In the genomic region with DNA sequence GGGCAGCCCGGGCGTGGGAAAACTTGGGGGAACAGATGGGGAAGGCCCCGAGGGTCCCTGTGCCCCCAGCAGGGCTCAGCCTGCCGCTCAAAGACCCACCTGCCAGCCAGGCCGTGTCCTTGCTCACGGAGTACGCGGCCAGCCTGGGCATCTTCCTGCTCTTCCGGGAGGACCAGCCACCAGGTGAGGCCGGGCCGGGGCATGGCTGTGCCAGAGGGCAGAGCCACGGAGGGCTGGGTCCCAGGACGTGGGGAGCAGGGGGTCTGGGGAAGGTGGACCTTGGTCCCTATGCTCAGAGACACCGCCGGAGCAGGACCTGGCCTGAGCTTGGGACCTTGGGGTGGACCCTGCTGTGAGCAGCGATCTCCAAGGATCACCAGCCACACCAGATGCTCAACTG, we compare ENCODE assay signal across 18 cellular contexts. TPM values are rescaled to one million over a fixed set of nuclear protein-coding genes. Genes with fewer than 3 reads are reported as not detected.
DNase-seq lines count a peak whose midpoint lies in the region; ATAC-seq, FAIRE-seq and TF ChIP-seq lines count a peak whose summit lies in the region.
"Had no signal": no experiment of that assay in that cellular context is flagged by ENCODE, and none has a peak within 500 bp of the region (broad histone marks: within the 10 kb centered on the region; RNA-seq: fewer than 3 reads in every experiment).

No MANE protein-coding gene starts in this region.

- H3K79me1 ChIP-seq in H1 (ENCODE audit: low read depth, low read length) (no peaks in the 10 kb centered on the region), trophoblast cell (ENCODE audit: low read length) (peaks cover 3% of the 10 kb centered on the region)

- 99% methylated on average over 12 of the region's 16 CpGs; no CpG with 5 or more reads in 1 of the 2 experiments for WGBS in H1 (ENCODE audit: extremely low coverage in 1 of 2, insufficient coverage in 1 of 2, insufficient read length in 1 of 2, insufficient replicate concordance in 2 of 2, low coverage in 1 of 2, low lambda C conversion rate in 2 of 2, missing lambda C conversion rate in 1 of 2), 2 experiments
- no CpG with 5 or more reads among the region's 16 CpGs for WGBS in trophoblast cell (ENCODE audit: extremely low coverage, insufficient coverage, insufficient read length)

- H3K27me3 ChIP-seq in H1 (replicated peaks in 1 of 4; ENCODE audit: control insufficient read depth in 3 of 4, extremely low read depth in 1 of 4, insufficient read depth in 3 of 4, low read length in 3 of 4) (no peaks in the 10 kb centered on the region), trophoblast cell (ENCODE audit: insufficient read depth, low read length) (no peaks in the 10 kb centered on the region)
- H3K27me3 ChIP-seq: BLaER1 had no signal

- no peak overlapping the region for H3K4me3 Mint-ChIP-seq in MCF 10A (ENCODE audit: unreplicated experiment)
- H3K4me3 Mint-ChIP-seq: CD4-positive, CD25-positive, alpha-beta regulatory T cell; CD8-positive, alpha-beta T cell; H9 had no signal

- H2AK5ac ChIP-seq in H1 (ENCODE audit: low read depth, low read length) = no peak overlapping the region
- H2AK5ac ChIP-seq in trophoblast cell (ENCODE audit: low read length) = no peak overlapping the region

- H3K18ac ChIP-seq in H1 (ENCODE audit: extremely low read depth, low read length) (no peak overlapping the region), trophoblast cell (ENCODE audit: low read length) (no peak overlapping the region)

- DNase-seq in H1 (ENCODE audit: low read depth in 1 of 2, low spot score in 2 of 2) (no peak), kidney (peak; percentile 75), trophoblast cell (no peak), MCF 10A (ENCODE audit: unreplicated experiment) (no peak)
- DNase-seq: CD4-positive, CD25-positive, alpha-beta regulatory T cell; CD8-positive, alpha-beta T cell; DMS153 had no signal

- intact Hi-C loops in kidney (cut with DNase I) (no loop called here), MCF 10A (cut with micrococcal nuclease) (no loop called here)

- TF ChIP-seq RAD21 in H1 (IDR thresholded peaks at IDR 0.05 in 1 of 2, conservative IDR thresholded peaks at IDR 0.05 in 1 of 2; ENCODE audit: low read depth in 2 of 2, low read length in 2 of 2) = no peak

- H2BK15ac ChIP-seq in H1 (ENCODE audit: low read length) = no peak overlapping the region

- no peak overlapping the region for H3K23ac ChIP-seq in H1 (ENCODE audit: insufficient read length)
- no peak overlapping the region for H3K23ac ChIP-seq in trophoblast cell (ENCODE audit: low read length)

- H3K36me3 ChIP-seq in H1 (ENCODE audit: control insufficient read depth in 2 of 4, insufficient read depth in 4 of 4, low read length in 3 of 4) (no peaks in the 10 kb centered on the region), kidney (ENCODE audit: control insufficient read depth in 1 of 2, insufficient read depth in 2 of 2, low read length in 2 of 2) (no peaks in the 10 kb centered on the region), trophoblast cell (ENCODE audit: control insufficient read depth in 1 of 2, insufficient read depth in 2 of 2, low read length in 2 of 2) (no peaks in the 10 kb centered on the region)
- H3K36me3 ChIP-seq: BLaER1 had no signal

- ATAC-seq in HG02763 (IDR thresholded peaks at IDR 0.05; ENCODE audit: unreplicated experiment) = no peak
- no peak for ATAC-seq in HG03196 (IDR thresholded peaks at IDR 0.05; ENCODE audit: unreplicated experiment)
- ATAC-seq: CD8-positive, alpha-beta T cell had no signal

- H2AFZ ChIP-seq in H1 (ENCODE audit: low read length) (no peak overlapping the region), trophoblast cell (ENCODE audit: insufficient read depth, low read length, poor library complexity) (no peak overlapping the region)

- no peak overlapping the region for H4K5ac ChIP-seq in H1 (ENCODE audit: insufficient read length, low read depth, low read length)

- no peak for TF ChIP-seq POLR2A in H1 (IDR thresholded peaks at IDR 0.05; ENCODE audit: control extremely low read depth in 1 of 2, low read depth in 2 of 2, low read length in 2 of 2)

- H4K12ac ChIP-seq in trophoblast cell (ENCODE audit: low read depth, low read length) = no peak overlapping the region

- no TSS peak for BruUV-seq in MCF 10A (replicated peaks; lab: Mats Ljungman, UMichigan)

- no peak overlapping the region for H3K4me2 ChIP-seq in H1 (ENCODE audit: insufficient read depth in 1 of 2, low read depth in 2 of 2, low read length in 2 of 2)
- H3K4me2 ChIP-seq in trophoblast cell (ENCODE audit: low read length) = no peak overlapping the region
- H3K4me2 ChIP-seq: BLaER1 had no signal

- POLR2A ChIA-PET in H1 (lab: Charles Lee; ENCODE audit: partially characterized antibody) (no interaction called here), MCF 10A (lab: Yijun Ruan, JAX) (no interaction called here)

- H3K27ac ChIP-seq in H1 (ENCODE audit: low read depth, low read length) = no peak overlapping the region
- H3K27ac ChIP-seq in kidney (ENCODE audit: low read depth in 2 of 2, low read length in 2 of 2) = no peak overlapping the region
- H3K27ac ChIP-seq in trophoblast cell (ENCODE audit: low read depth, low read length) = no peak overlapping the region
- H3K27ac ChIP-seq: BLaER1, C4-2B had no signal

- H4K20me1 ChIP-seq in H1 (replicated peaks in 1 of 2; ENCODE audit: control insufficient read depth in 1 of 2, insufficient read depth in 2 of 2, low read length in 2 of 2) = no peaks in the 10 kb centered on the region
- H4K20me1 ChIP-seq: BLaER1 had no signal

- H3K4me3 ChIP-seq in H1 (ENCODE audit: extremely low read depth in 1 of 4, insufficient read depth in 2 of 4, low read depth in 3 of 4, low read length in 4 of 4) (no peak overlapping the region), kidney (ENCODE audit: low read length in 2 of 2) (no peak overlapping the region), trophoblast cell (ENCODE audit: low read depth, low read length) (no peak overlapping the region)
- H3K4me3 ChIP-seq: BLaER1 had no signal

- TF ChIP-seq CTCF in H1 (IDR thresholded peaks at IDR 0.05; ENCODE audit: control extremely low read depth in 1 of 3, insufficient read depth in 1 of 3, low read depth in 1 of 3, low read length in 3 of 3) = no peak
- TF ChIP-seq CTCF in kidney (IDR thresholded peaks at IDR 0.05; ENCODE audit: borderline replicate concordance, extremely low read depth, insufficient read depth) = no peak
- TF ChIP-seq CTCF in MCF 10A (IDR thresholded peaks at IDR 0.05; ENCODE audit: unreplicated experiment) = no peak

- CTCF ChIA-PET in H1 (lab: Charles Lee; ENCODE audit: partially characterized antibody) = interaction anchor here (0.6 to 1.8 kb wide), 4 partner anchors 13 to 116 kb away, joined by 3 to 5 read pairs (median 4); no protein-coding TSS in a partner anchor
- CTCF ChIA-PET in MCF 10A (lab: Yijun Ruan, JAX) = interaction anchor here (0.5 to 1.2 kb wide), 2 partner anchors 106 to 128 kb away, joined by 3 read pairs; no protein-coding TSS in a partner anchor

- TF ChIP-seq EP300 in H1 (IDR thresholded peaks at IDR 0.05; ENCODE audit: borderline replicate concordance in 1 of 2, low read depth in 2 of 2, low read length in 2 of 2) = no peak

- no peak overlapping the region for H3K56ac ChIP-seq in H1 (replicated peaks; ENCODE audit: insufficient read length, low read depth, low read length)

- H3K14ac ChIP-seq in H1 (ENCODE audit: insufficient read length) (no peak overlapping the region), trophoblast cell (ENCODE audit: low read length) (peak overlapping the region; percentile 0)

- H4K8ac ChIP-seq in H1 (ENCODE audit: extremely low read depth, insufficient read depth, low read length) (peak overlapping the region; percentile 11; the same call in 1 of the 2 replicates), trophoblast cell (ENCODE audit: low read depth, low read length) (no peak overlapping the region)

- H2BK20ac ChIP-seq in H1 (ENCODE audit: low read length) = no peak overlapping the region

- peaks cover 0 to 1% (median 0%) of the 10 kb centered on the region in 4 experiments; a peak in 3 of 7 replicates for H3K4me1 ChIP-seq in H1 (replicated peaks in 1 of 4; ENCODE audit: control insufficient read depth in 3 of 4, insufficient read depth in 4 of 4, low read length in 3 of 4)
- H3K4me1 ChIP-seq in kidney (ENCODE audit: control insufficient read depth in 1 of 2, insufficient read depth in 1 of 2, low read depth in 1 of 2, low read length in 2 of 2) = no peaks in the 10 kb centered on the region
- peaks cover 0 to 7% of the 10 kb centered on the region in 2 experiments for H3K4me1 ChIP-seq in trophoblast cell (ENCODE audit: control insufficient read depth in 1 of 2, insufficient read depth in 2 of 2, low read length in 2 of 2)

- H2BK5ac ChIP-seq in H1 (ENCODE audit: low read depth, low read length) = no peak overlapping the region
- H2BK5ac ChIP-seq in trophoblast cell (ENCODE audit: low read depth, low read length, poor library complexity) = no peak overlapping the region

- H2BK120ac ChIP-seq in H1 (replicated peaks; ENCODE audit: low read depth, low read length) (no peak overlapping the region), trophoblast cell (ENCODE audit: insufficient read depth, low read length, poor library complexity) (no peak overlapping the region)

- no peak overlapping the region for H3K27ac Mint-ChIP-seq in MCF 10A (ENCODE audit: low read depth, unreplicated experiment)
- H3K27ac Mint-ChIP-seq: CD8-positive, alpha-beta T cell had no signal

- H3K9ac ChIP-seq in H1 (replicated peaks in 1 of 4; ENCODE audit: extremely low read depth in 1 of 4, low read depth in 3 of 4, low read length in 3 of 4) = no peak overlapping the region
- no peak overlapping the region for H3K9ac ChIP-seq in kidney (ENCODE audit: low read length in 2 of 2)
- no peak overlapping the region for H3K9ac ChIP-seq in trophoblast cell (ENCODE audit: low read length)
- H3K9ac ChIP-seq: BLaER1 had no signal

- H3K27me3 Mint-ChIP-seq in MCF 10A (ENCODE audit: insufficient read depth, unreplicated experiment) = no peaks in the 10 kb centered on the region

- peaks cover 0 to under 1% of the 10 kb centered on the region in 2 experiments; a peak in 1 of 4 replicates for H3K79me2 ChIP-seq in H1 (ENCODE audit: control insufficient read depth in 1 of 2, insufficient read depth in 2 of 2, low read length in 2 of 2)
- H3K79me2 ChIP-seq in trophoblast cell (ENCODE audit: control insufficient read depth, insufficient read depth, low read length, poor library complexity) = peaks cover 3% of the 10 kb centered on the region

- no peaks in the 10 kb centered on the region for H3K23me2 ChIP-seq in H1 (ENCODE audit: low read depth, low read length)

- H3K9me3 ChIP-seq in H1 (ENCODE audit: insufficient read depth in 2 of 2, low read depth in 1 of 2, low read length in 1 of 2) (no peaks in the 10 kb centered on the region; a peak in 1 of 4 replicates), kidney (ENCODE audit: control insufficient read depth in 1 of 2, low read length in 2 of 2) (no peaks in the 10 kb centered on the region), trophoblast cell (ENCODE audit: insufficient read depth, low read depth, low read length) (peaks cover 3% of the 10 kb centered on the region)
- H3K9me3 ChIP-seq: BLaER1, Caco-2 had no signal

- no peak overlapping the region for H4K91ac ChIP-seq in H1 (replicated peaks; ENCODE audit: insufficient read length, low read length)
- H4K91ac ChIP-seq in trophoblast cell (ENCODE audit: low read depth, low read length) = peak overlapping the region; percentile 20

- no peaks in the 10 kb centered on the region for H3K36me3 Mint-ChIP-seq in MCF 10A (ENCODE audit: insufficient read depth, unreplicated experiment)
- H3K36me3 Mint-ChIP-seq: CD4-positive, CD25-positive, alpha-beta regulatory T cell had no signal

- no peaks in the 10 kb centered on the region for H3K4me1 Mint-ChIP-seq in MCF 10A (ENCODE audit: insufficient read depth, unreplicated experiment)

- FAIRE-seq in H1 (lab: Jason Lieb, UNC) (no peak), kidney (lab: Jason Lieb, UNC) (no peak)
- FAIRE-seq: G401.6, GM12892 had no signal

- no peak overlapping the region for H2BK12ac ChIP-seq in H1 (ENCODE audit: low read depth, low read length)
- no peak overlapping the region for H2BK12ac ChIP-seq in trophoblast cell (ENCODE audit: low read length)

- H3K4ac ChIP-seq in H1 (replicated peaks; ENCODE audit: insufficient read length, low read depth, low read length) = no peak overlapping the region
- no peak overlapping the region for H3K4ac ChIP-seq in trophoblast cell (ENCODE audit: low read depth, low read length)

- H3K9me3 Mint-ChIP-seq in MCF 10A (ENCODE audit: unreplicated experiment) = no peaks in the 10 kb centered on the region
- H3K9me3 Mint-ChIP-seq: CD4-positive, CD25-positive, alpha-beta regulatory T cell; CD8-positive, alpha-beta T cell; H9 had no signal

RNA-seq across cellular contexts. Expression of a gene that starts 0.5 kb away (rescaled TPM):
- total RNA-seq in H1 (2021; fragmentation: NEBNext Ultra II Directional; extraction: Animal tissue kit (Norgen Biotek cat#: 25700)) = 1.3 and 1.6 TPM in 2 replicates
- polyA plus RNA-seq in H1 (2011; rRNA removed) (1.2 and 2.3 TPM in 2 replicates), kidney (ENCODE audit: insufficient read depth, low read depth, low replicate concordance) (0.80 TPM)
- 1.8 TPM for polyA plus RNA-seq in H1 (2011; cell fraction: cytosol; rRNA removed)
- 4.1 TPM for polyA plus RNA-seq in H1 (2011; cell fraction: nucleus; rRNA removed)
- polyA plus RNA-seq in H1 (2012, experiment 1 of 2) = 0.64 to 0.78 TPM (median 0.70 TPM) in 4 replicates
- polyA plus RNA-seq in H1 (2012, experiment 2 of 2) = 0.46 TPM
- 0.51 TPM for polyA plus RNA-seq in H1 (2013, experiment 1 of 2)
- polyA plus RNA-seq in H1 (2013, experiment 2 of 2) = 0.33 TPM
- polyA minus RNA-seq in H1 (2011; rRNA and poly(A)+ RNA removed) = 0.17 and 0.25 TPM in 2 replicates
- polyA minus RNA-seq in H1 (2011; cell fraction: cytosol; rRNA and poly(A)+ RNA removed) = 1.9 TPM
- 0.90 TPM for polyA minus RNA-seq in H1 (2011; cell fraction: nucleus; rRNA and poly(A)+ RNA removed)
- total RNA-seq in kidney (0.72 TPM), MCF 10A (2022) (not detected in 2 replicates)
- polyA plus RNA-seq in trophoblast cell (2013) = not detected in 2 replicates
- total RNA-seq: A172; A673; Caco-2; CD4-positive, CD25-positive, alpha-beta regulatory T cell; CD8-positive, alpha-beta T cell; H4 had no signal

RNA-seq across cellular contexts. Expression of a gene that starts 4.6 kb away (rescaled TPM):
- 63.8 and 68.0 TPM in 2 replicates for total RNA-seq in H1 (2021; fragmentation: NEBNext Ultra II Directional; extraction: Animal tissue kit (Norgen Biotek cat#: 25700))
- polyA plus RNA-seq in H1 (2011; rRNA removed) (44.6 and 81.6 TPM in 2 replicates), kidney (ENCODE audit: insufficient read depth, low read depth, low replicate concordance) (24.7 TPM)
- 60.1 TPM for polyA plus RNA-seq in H1 (2011; cell fraction: cytosol; rRNA removed)
- 466 TPM for polyA plus RNA-seq in H1 (2011; cell fraction: nucleus; rRNA removed)
- 65.5 to 73.4 TPM (median 68.4 TPM) in 4 replicates for polyA plus RNA-seq in H1 (2012, experiment 1 of 2)
- polyA plus RNA-seq in H1 (2012, experiment 2 of 2) = 42.0 TPM
- 52.5 TPM for polyA plus RNA-seq in H1 (2013, experiment 1 of 2)
- polyA plus RNA-seq in H1 (2013, experiment 2 of 2) = 44.5 TPM
- 38.9 and 40.4 TPM in 2 replicates for polyA minus RNA-seq in H1 (2011; rRNA and poly(A)+ RNA removed)
- polyA minus RNA-seq in H1 (2011; cell fraction: cytosol; rRNA and poly(A)+ RNA removed) = 37.3 TPM
- 82.2 TPM for polyA minus RNA-seq in H1 (2011; cell fraction: nucleus; rRNA and poly(A)+ RNA removed)
- total RNA-seq in kidney (64.7 TPM), MCF 10A (2022) (29.3 and 35.1 TPM in 2 replicates)
- 34.5 and 38.5 TPM in 2 replicates for polyA plus RNA-seq in trophoblast cell (2013)

RNA-seq across cellular contexts. Expression of a gene that starts 46.4 kb away (rescaled TPM):
- 0.09 and 0.27 TPM in 2 replicates for total RNA-seq in H1 (2021; fragmentation: NEBNext Ultra II Directional; extraction: Animal tissue kit (Norgen Biotek cat#: 25700))
- polyA plus RNA-seq in H1 (2011; rRNA removed) (0.06 and 0.15 TPM in 2 replicates), kidney (ENCODE audit: insufficient read depth, low read depth, low replicate concordance) (2.4 TPM)
- 0.12 TPM for polyA plus RNA-seq in H1 (2011; cell fraction: cytosol; rRNA removed)
- 0.58 TPM for polyA plus RNA-seq in H1 (2011; cell fraction: nucleus; rRNA removed)
- polyA plus RNA-seq in H1 (2012, experiment 1 of 2) = 0.36 to 2.1 TPM (median 0.61 TPM) in 4 replicates
- 0.25 TPM for polyA plus RNA-seq in H1 (2012, experiment 2 of 2)
- 0.10 TPM for polyA plus RNA-seq in H1 (2013, experiment 1 of 2)
- polyA plus RNA-seq in H1 (2013, experiment 2 of 2) = 0.13 TPM
- polyA minus RNA-seq in H1 (2011; rRNA and poly(A)+ RNA removed) = 0.13 and 0.20 TPM in 2 replicates
- not detected for polyA minus RNA-seq in H1 (2011; cell fraction: cytosol; rRNA and poly(A)+ RNA removed)
- polyA minus RNA-seq in H1 (2011; cell fraction: nucleus; rRNA and poly(A)+ RNA removed) = not detected
- total RNA-seq in kidney (4.8 TPM), MCF 10A (2022) (not detected in 2 replicates)
- 0.07 and 0.10 TPM in 2 replicates for polyA plus RNA-seq in trophoblast cell (2013)
- total RNA-seq: A673; CD8-positive, alpha-beta T cell; H9 had no signal

RNA-seq across cellular contexts. Expression of a gene that starts 46.5 kb away (rescaled TPM):
- 55.7 and 58.5 TPM in 2 replicates for total RNA-seq in H1 (2021; fragmentation: NEBNext Ultra II Directional; extraction: Animal tissue kit (Norgen Biotek cat#: 25700))
- polyA plus RNA-seq in H1 (2011; rRNA removed) = 18.2 and 25.0 TPM in 2 replicates
- polyA plus RNA-seq in H1 (2011; cell fraction: cytosol; rRNA removed) = 34.1 TPM
- polyA plus RNA-seq in H1 (2011; cell fraction: nucleus; rRNA removed) = 16.4 TPM
- 30.7 to 44.0 TPM (median 34.1 TPM) in 4 replicates for polyA plus RNA-seq in H1 (2012, experiment 1 of 2)
- polyA plus RNA-seq in H1 (2012, experiment 2 of 2) = 4.5 TPM
- polyA plus RNA-seq in H1 (2013, experiment 1 of 2) = 26.5 TPM
- 28.9 TPM for polyA plus RNA-seq in H1 (2013, experiment 2 of 2)
- polyA minus RNA-seq in H1 (2011; rRNA and poly(A)+ RNA removed) = 54.2 and 75.7 TPM in 2 replicates
- polyA minus RNA-seq in H1 (2011; cell fraction: cytosol; rRNA and poly(A)+ RNA removed) = 24.4 TPM
- polyA minus RNA-seq in H1 (2011; cell fraction: nucleus; rRNA and poly(A)+ RNA removed) = 18.6 TPM
- 13.3 TPM for total RNA-seq in kidney
- 12.1 TPM for polyA plus RNA-seq in kidney (ENCODE audit: insufficient read depth, low read depth, low replicate concordance)
- 17.6 and 19.2 TPM in 2 replicates for polyA plus RNA-seq in trophoblast cell (2013)
- 13.3 and 20.9 TPM in 2 replicates for total RNA-seq in MCF 10A (2022)

RNA-seq across cellular contexts. Expression of a gene that starts 48.3 kb away (rescaled TPM):
- not detected in 2 replicates for total RNA-seq in H1 (2021; fragmentation: NEBNext Ultra II Directional; extraction: Animal tissue kit (Norgen Biotek cat#: 25700))
- polyA plus RNA-seq in H1 (2011; rRNA removed) = not detected in 2 replicates
- not detected for polyA plus RNA-seq in H1 (2011; cell fraction: cytosol; rRNA removed)
- not detected for polyA plus RNA-seq in H1 (2011; cell fraction: nucleus; rRNA removed)
- polyA plus RNA-seq in H1 (2012, experiment 1 of 2) = not detected in 4 replicates
- not detected for polyA plus RNA-seq in H1 (2012, experiment 2 of 2)
- polyA plus RNA-seq in H1 (2013, experiment 1 of 2) = not detected
- not detected for polyA plus RNA-seq in H1 (2013, experiment 2 of 2)
- 0.02 TPM in 1 of 2 replicates, not detected in the other for polyA minus RNA-seq in H1 (2011; rRNA and poly(A)+ RNA removed)
- not detected for polyA minus RNA-seq in H1 (2011; cell fraction: cytosol; rRNA and poly(A)+ RNA removed)
- polyA minus RNA-seq in H1 (2011; cell fraction: nucleus; rRNA and poly(A)+ RNA removed) = not detected
- not detected for total RNA-seq in kidney
- polyA plus RNA-seq in kidney (ENCODE audit: insufficient read depth, low read depth, low replicate concordance) = not detected
- not detected in 2 replicates for polyA plus RNA-seq in trophoblast cell (2013)
- not detected in 2 replicates for total RNA-seq in MCF 10A (2022)
- total RNA-seq: A673; Caco-2; CD4-positive, CD25-positive, alpha-beta regulatory T cell; CD8-positive, alpha-beta T cell; H4; H9 had no signal
- polyA plus RNA-seq: CD4-positive, CD25-positive, alpha-beta regulatory T cell had no signal
